16 cellular contexts compared by ENCODE assay signal in the genomic region with DNA sequence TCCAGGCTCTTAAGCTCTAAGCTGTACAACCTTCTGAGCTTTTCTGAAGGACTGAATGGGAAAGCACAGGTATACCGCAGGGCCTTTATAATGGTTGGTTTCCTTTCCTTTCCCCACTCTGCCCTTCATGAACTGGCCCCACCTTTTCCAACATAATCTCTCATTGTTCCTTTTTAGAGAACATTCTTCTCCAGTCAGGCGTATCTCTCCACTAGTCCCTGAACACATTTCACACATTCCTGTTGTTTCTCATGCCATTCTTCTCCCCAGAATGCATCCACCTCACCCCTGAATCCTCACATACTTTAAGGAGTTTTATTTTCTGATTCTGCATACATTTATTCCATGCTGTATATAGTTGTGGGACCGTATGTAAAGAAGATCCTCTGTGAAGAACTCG.
DNase-seq lines count a peak whose midpoint lies in the region; TF ChIP-seq lines count a peak whose summit lies in the region.
"Had no signal": no experiment of that assay in that cellular context is flagged by ENCODE, and none has a peak within 500 bp of the region (broad histone marks: within the 10 kb centered on the region; RNA-seq: fewer than 3 reads in every experiment).

No MANE protein-coding gene starts in this region.

- DNase-seq in astrocyte of the cerebellum (ENCODE audit: low read depth) (peak; percentile 28), kidney glomerular epithelial cell (lab: John Stamatoyannopoulos, UW) (peak; percentile 72), retinal pigment epithelial cell (ENCODE audit: low read depth) (peak; percentile 46), Kasumi-1 (lab: John Stamatoyannopoulos, UW) (no peak), pons (ENCODE audit: low spot score) (no peak), GM10266 (ENCODE audit: extremely low spot score) (no peak)
- DNase-seq: C1 segment of cervical spinal cord, DMS79, KBM-7, NCI-H1105 treated with DMSO at 0.1 percent for 48 hours, NCI-H1694, NCI-H345, NCI-H524 treated with DMSO at 0.1 percent for 48 hours had no signal

- H3K4me3 ChIP-seq in astrocyte of the cerebellum (ENCODE audit: low read depth, low read length) (no peak overlapping the region), retinal pigment epithelial cell (ENCODE audit: low read length) (no peak overlapping the region)
- H3K4me3 ChIP-seq: A549, SJSA1 had no signal

- TF ChIP-seq CTCF in astrocyte of the cerebellum (IDR thresholded peaks at IDR 0.05; ENCODE audit: low read depth, low read length, missing control alignments): no peak
- no peak for TF ChIP-seq CTCF in retinal pigment epithelial cell (conservative IDR thresholded peaks at IDR 0.05; ENCODE audit: low read depth, low read length)
- TF ChIP-seq CTCF in GM10266 (IDR thresholded peaks at IDR 0.05; ENCODE audit: control insufficient read depth, insufficient read depth, low read depth, missing control alignments): no peak

- peak; percentile 87 for TF ChIP-seq EP300 in Ishikawa (IDR thresholded peaks at IDR 0.05; ENCODE audit: borderline replicate concordance)

- no peak; the same call in 1 of the 2 replicates for TF ChIP-seq RAD21 in Ishikawa (IDR thresholded peaks at IDR 0.05; ENCODE audit: low read depth)

- in situ Hi-C loops in astrocyte of the cerebellum (cut with HindIII; ENCODE audit: low sequenced_read_pairs): no loop called here

TF ChIP-seq in Ishikawa, 13 proteins besides CTCF, POLR2A, EP300 and RAD21:
- TF ChIP-seq FOXM1 (IDR thresholded peaks at IDR 0.05; ENCODE audit: borderline replicate concordance, low read depth) (peak; percentile 79; the same call in 1 of the 2 replicates), YY1 (IDR thresholded peaks at IDR 0.05; ENCODE audit: low read depth) (no peak), TCF12 (IDR thresholded peaks at IDR 0.05; ENCODE audit: low read depth) (peak; percentile 57), TAF1 (IDR thresholded peaks at IDR 0.05; ENCODE audit: low read depth) (no peak), TEAD4 (IDR thresholded peaks at IDR 0.05) (peak; percentile 98), NFIC (IDR thresholded peaks at IDR 0.05) (peak; percentile 58; the same call in 1 of the 2 replicates)
- TF ChIP-seq, protein P1, sequence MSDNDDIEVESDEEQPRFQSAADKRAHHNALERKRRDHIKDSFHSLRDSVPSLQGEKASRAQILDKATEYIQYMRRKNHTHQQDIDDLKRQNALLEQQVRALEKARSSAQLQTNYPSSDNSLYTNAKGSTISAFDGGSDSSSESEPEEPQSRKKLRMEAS (IDR thresholded peaks at IDR 0.05): peak; percentile 61

Comparison
In these comparisons a context has a peak if more than half of its experiments do, and no peak if none do; other contexts are left out.
1. DNase-seq: peak in astrocyte of the cerebellum (single experiment), kidney glomerular epithelial cell (single experiment) and retinal pigment epithelial cell (single experiment); none in Kasumi-1 (0 of 2), pons (single experiment) and GM10266 (single experiment).